24 cellular contexts compared by ENCODE assay signal in the genomic region with DNA sequence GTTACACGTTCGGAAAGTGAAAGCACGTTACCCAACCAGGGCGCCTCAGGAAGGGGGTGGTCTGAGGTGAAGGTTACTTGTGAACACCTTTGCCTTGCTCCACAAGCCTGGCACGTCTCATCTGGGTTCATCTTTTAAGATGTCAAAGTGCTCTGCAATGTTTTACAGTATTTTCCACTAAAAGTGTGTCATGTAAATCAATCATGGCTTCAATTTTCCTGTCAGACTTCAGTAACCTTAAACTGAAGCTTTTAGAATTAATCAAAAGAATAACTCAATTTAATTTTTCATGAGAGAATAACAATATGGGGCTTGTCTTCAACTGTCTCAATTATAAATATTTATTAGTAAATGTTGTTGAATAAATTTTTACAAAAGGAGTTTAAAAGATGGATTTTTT.
"Had no signal": no experiment of that assay in that cellular context is flagged by ENCODE, and none has a peak within 500 bp of the region (broad histone marks: within the 10 kb centered on the region; RNA-seq: fewer than 3 reads in every experiment).

No MANE protein-coding gene starts in this region.

- H3K27ac Mint-ChIP-seq: dendritic cell treated with granulocyte-macrophage colony-stimulating factor and Interleukin-4, amounts not matched to agents 40 ng/mL and 50 ng/mL, for 4 days; endodermal cell; memory B cell; natural killer cell; stimulated activated naive B cell treated with anti-CD40 and anti-IgM and Interleukin-4, amounts not matched to agents 10 μg/mL and 1 μg/mL and 100 μg/mL, for 72 hours; stimulated activated naive CD8-positive, alpha-beta T cell treated with anti-CD3 and anti-CD28 coated beads, Interleukin-15, Interleukin-2, amounts not matched to agents 100 ng/mL and 50 ng/mL, for 24 hours had no signal

- H3K27me3 Mint-ChIP-seq: dendritic cell treated with granulocyte-macrophage colony-stimulating factor and Interleukin-4, amounts not matched to agents 40 ng/mL and 50 ng/mL, for 4 days; memory B cell; stimulated activated naive B cell treated with anti-CD40 and anti-IgM and Interleukin-4, amounts not matched to agents 10 μg/mL and 1 μg/mL and 100 μg/mL, for 72 hours had no signal

- FAIRE-seq: keratinocyte, pancreas, small intestine, urothelium cell line had no signal

- DNase-seq: colonic mucosa; effector CD8-positive, alpha-beta T cell; endodermal cell; foreskin fibroblast; glutamatergic neuron; heart right ventricle; hypothalamus; left ventricle myocardium superior; natural killer cell; pancreas; right lobe of liver; small intestine; stimulated activated CD4-positive, alpha-beta T cell treated with anti-CD3 and anti-CD28 coated beads, Interleukin-15, amount 100 ng/mL, for 24 hours; stimulated activated CD4-positive, alpha-beta T cell treated with anti-CD3 and anti-CD28 coated beads, Interleukin-2, amount 100 ng/mL, for 48 hours; stimulated activated naive B cell treated with anti-CD40 and anti-IgM and Interleukin-4, amounts not matched to agents 10 μg/mL and 1 μg/mL and 100 μg/mL, for 72 hours; upper lobe of left lung had no signal

- H3K4me1 Mint-ChIP-seq: memory B cell; natural killer cell; neural crest cell; stimulated activated naive B cell treated with anti-CD40 and anti-IgM and Interleukin-4, amounts not matched to agents 10 μg/mL and 1 μg/mL and 100 μg/mL, for 72 hours had no signal

- ATAC-seq: esophagus mucosa; gastroesophageal sphincter; heart right ventricle; left ventricle myocardium superior; natural killer cell; pancreas; right lobe of liver; stimulated activated naive B cell treated with anti-CD40 and anti-IgM and Interleukin-4, amounts not matched to agents 10 μg/mL and 1 μg/mL and 100 μg/mL, for 72 hours had no signal

- H3K4me3 Mint-ChIP-seq: dendritic cell treated with granulocyte-macrophage colony-stimulating factor and Interleukin-4, amounts not matched to agents 40 ng/mL and 50 ng/mL, for 4 days; endodermal cell; memory B cell; natural killer cell; neural crest cell; stimulated activated naive B cell treated with anti-CD40 and anti-IgM and Interleukin-4, amounts not matched to agents 10 μg/mL and 1 μg/mL and 100 μg/mL, for 72 hours; stimulated activated naive CD8-positive, alpha-beta T cell treated with anti-CD3 and anti-CD28 coated beads, Interleukin-15, Interleukin-2, amounts not matched to agents 100 ng/mL and 50 ng/mL, for 24 hours had no signal

- H3K9me3 Mint-ChIP-seq: dendritic cell treated with granulocyte-macrophage colony-stimulating factor and Interleukin-4, amounts not matched to agents 40 ng/mL and 50 ng/mL, for 4 days; endodermal cell; memory B cell; neural crest cell; stimulated activated naive B cell treated with anti-CD40 and anti-IgM and Interleukin-4, amounts not matched to agents 10 μg/mL and 1 μg/mL and 100 μg/mL, for 72 hours; stimulated activated naive CD8-positive, alpha-beta T cell treated with anti-CD3 and anti-CD28 coated beads, Interleukin-15, Interleukin-2, amounts not matched to agents 100 ng/mL and 50 ng/mL, for 24 hours had no signal

- H3K36me3 Mint-ChIP-seq: memory B cell; natural killer cell; stimulated activated naive B cell treated with anti-CD40 and anti-IgM and Interleukin-4, amounts not matched to agents 10 μg/mL and 1 μg/mL and 100 μg/mL, for 72 hours had no signal
